In genomic region chr11:27777013-27777412, GRCh38 we compare ENCODE assay signal across 27 cellular contexts.
"Had no signal": no experiment of that assay in that cellular context is flagged by ENCODE, and none has a peak within 500 bp of the region (broad histone marks: within the 10 kb centered on the region; RNA-seq: fewer than 3 reads in every experiment).

No MANE protein-coding gene starts in this region.

- H3K4me1 Mint-ChIP-seq: activated CD4-positive, alpha-beta T cell treated with anti-CD3 and anti-CD28 coated beads for 36 hours; activated CD8-positive, alpha-beta memory T cell treated with anti-CD3 and anti-CD28 coated beads, Interleukin-2, amount 10 ng/mL, durations not matched to agents 7 days and 5 days; activated naive CD8-positive, alpha-beta T cell treated with anti-CD3 and anti-CD28 coated beads for 36 hours; nephron had no signal

- H3K4me3 Mint-ChIP-seq: activated CD4-positive, alpha-beta T cell treated with anti-CD3 and anti-CD28 coated beads for 36 hours; activated CD8-positive, alpha-beta memory T cell treated with anti-CD3 and anti-CD28 coated beads, Interleukin-2, amount 10 ng/mL, durations not matched to agents 7 days and 5 days; activated CD8-positive, alpha-beta T cell treated with anti-CD3 and anti-CD28 coated beads, Interleukin-2, amount 10 ng/mL, durations not matched to agents 7 days and 5 days; activated naive CD8-positive, alpha-beta T cell treated with anti-CD3 and anti-CD28 coated beads for 36 hours; activated T-cell treated with anti-CD3 and anti-CD28 coated beads, Interleukin-2, amount 50 U/mL, for 72 hours; effector memory CD8-positive, alpha-beta T cell; nephron; stimulated activated naive CD8-positive, alpha-beta T cell treated with anti-CD3 and anti-CD28 coated beads, Interleukin-15, Interleukin-2, amounts not matched to agents 100 ng/mL and 50 ng/mL, for 24 hours had no signal

- H3K4me3 ChIP-seq: adrenal gland, ascending aorta, gastroesophageal sphincter, right lobe of liver, skin epidermis, thoracic aorta had no signal

- H3K9me3 ChIP-seq: adrenal gland, ascending aorta, gastroesophageal sphincter, right lobe of liver, thoracic aorta had no signal

- H3K27ac ChIP-seq: adrenal gland, ascending aorta, gastroesophageal sphincter, right lobe of liver, skin epidermis, thoracic aorta had no signal

- DNase-seq: activated CD4-positive, alpha-beta T cell treated with anti-CD3 and anti-CD28 coated beads for 36 hours; activated CD4-positive, CD25-positive, alpha-beta regulatory T cell; activated CD8-positive, alpha-beta memory T cell treated with anti-CD3 and anti-CD28 coated beads, Interleukin-2, amount 10 ng/mL, durations not matched to agents 7 days and 5 days; activated CD8-positive, alpha-beta T cell treated with anti-CD3 and anti-CD28 coated beads, Interleukin-2, amount 10 ng/mL, durations not matched to agents 7 days and 5 days; activated naive CD4-positive, alpha-beta T cell treated with Interleukin-2 at 50 U/mL for 16 hours; activated naive CD8-positive, alpha-beta T cell treated with anti-CD3 and anti-CD28 coated beads for 36 hours; activated T-cell treated with anti-CD3 and anti-CD28 coated beads for 4 hours; activated T-cell treated with anti-CD3 and anti-CD28 coated beads, Interleukin-2, amount 50 U/mL, for 72 hours; adrenal gland; caudate nucleus; cortex of kidney; effector memory CD8-positive, alpha-beta T cell; head of caudate nucleus; hypothalamus; left cardiac atrium; left ventricle myocardium superior; right lobe of liver; stimulated activated CD4-positive, alpha-beta T cell treated with anti-CD3 and anti-CD28 coated beads, Interleukin-12 subunit alpha, Interleukin-12 subunit beta, amount 100 ng/mL, for 4 hours; stimulated activated CD4-positive, alpha-beta T cell treated with anti-CD3 and anti-CD28 coated beads, Interleukin-4, amount 100 ng/mL, for 1 hour; trophoblast cell had no signal

- H3K27me3 ChIP-seq: adrenal gland, ascending aorta, gastroesophageal sphincter, right lobe of liver had no signal

- ATAC-seq: activated CD4-positive, alpha-beta T cell treated with anti-CD3 and anti-CD28 coated beads for 36 hours; activated CD8-positive, alpha-beta memory T cell treated with anti-CD3 and anti-CD28 coated beads, Interleukin-2, amount 10 ng/mL, durations not matched to agents 7 days and 5 days; activated CD8-positive, alpha-beta T cell treated with anti-CD3 and anti-CD28 coated beads, Interleukin-2, amount 10 ng/mL, durations not matched to agents 7 days and 5 days; activated T-cell treated with anti-CD3 and anti-CD28 coated beads, Interleukin-2, amount 50 U/mL, for 72 hours; effector memory CD8-positive, alpha-beta T cell; gastroesophageal sphincter; left cardiac atrium; left ventricle myocardium superior; right lobe of liver had no signal

- H3K36me3 Mint-ChIP-seq: activated CD8-positive, alpha-beta memory T cell treated with anti-CD3 and anti-CD28 coated beads, Interleukin-2, amount 10 ng/mL, durations not matched to agents 7 days and 5 days; activated naive CD8-positive, alpha-beta T cell treated with anti-CD3 and anti-CD28 coated beads for 36 hours had no signal

- FAIRE-seq: urothelium cell line had no signal

- H3K9me3 Mint-ChIP-seq: activated naive CD8-positive, alpha-beta T cell treated with anti-CD3 and anti-CD28 coated beads for 36 hours; nephron; stimulated activated naive CD8-positive, alpha-beta T cell treated with anti-CD3 and anti-CD28 coated beads, Interleukin-15, Interleukin-2, amounts not matched to agents 100 ng/mL and 50 ng/mL, for 24 hours had no signal

- H3K27ac Mint-ChIP-seq: activated CD4-positive, alpha-beta T cell treated with anti-CD3 and anti-CD28 coated beads for 36 hours; activated CD8-positive, alpha-beta memory T cell treated with anti-CD3 and anti-CD28 coated beads, Interleukin-2, amount 10 ng/mL, durations not matched to agents 7 days and 5 days; activated CD8-positive, alpha-beta T cell treated with anti-CD3 and anti-CD28 coated beads, Interleukin-2, amount 10 ng/mL, durations not matched to agents 7 days and 5 days; activated naive CD8-positive, alpha-beta T cell treated with anti-CD3 and anti-CD28 coated beads for 36 hours; activated T-cell treated with anti-CD3 and anti-CD28 coated beads, Interleukin-2, amount 50 U/mL, for 72 hours; effector memory CD8-positive, alpha-beta T cell; nephron; stimulated activated naive CD8-positive, alpha-beta T cell treated with anti-CD3 and anti-CD28 coated beads, Interleukin-15, Interleukin-2, amounts not matched to agents 100 ng/mL and 50 ng/mL, for 24 hours had no signal

- H3K27me3 Mint-ChIP-seq: activated CD8-positive, alpha-beta memory T cell treated with anti-CD3 and anti-CD28 coated beads, Interleukin-2, amount 10 ng/mL, durations not matched to agents 7 days and 5 days; activated naive CD8-positive, alpha-beta T cell treated with anti-CD3 and anti-CD28 coated beads for 36 hours; effector memory CD8-positive, alpha-beta T cell; stimulated activated naive CD8-positive, alpha-beta T cell treated with anti-CD3 and anti-CD28 coated beads, Interleukin-15, Interleukin-2, amounts not matched to agents 100 ng/mL and 50 ng/mL, for 24 hours had no signal

- H3K4me1 ChIP-seq: adrenal gland, ascending aorta, gastroesophageal sphincter, right lobe of liver had no signal

- H3K36me3 ChIP-seq: adrenal gland, ascending aorta, gastroesophageal sphincter, right lobe of liver, thoracic aorta had no signal
